13 cellular contexts compared by ENCODE assay signal in the genomic region with DNA sequence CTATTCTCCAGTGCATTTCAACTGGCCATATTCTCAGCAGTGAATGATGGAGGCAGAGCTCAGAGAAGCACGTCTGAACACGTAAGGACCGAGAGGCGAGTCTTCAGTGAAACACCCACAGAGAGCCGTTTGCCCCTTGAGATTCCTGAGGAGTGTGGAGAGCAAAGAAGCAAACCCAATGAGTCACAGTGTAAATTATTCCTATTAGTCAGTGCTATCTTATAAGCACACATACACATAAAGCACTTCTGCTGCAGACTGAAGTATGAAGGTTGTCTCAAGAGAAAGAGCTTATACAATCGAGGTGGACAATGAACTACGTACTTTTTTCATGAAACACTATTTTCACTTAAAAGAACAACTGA. TPM values are rescaled to one million over a fixed set of nuclear protein-coding genes. Genes with fewer than 3 reads are reported as not detected.
DNase-seq lines count a peak whose midpoint lies in the region; ATAC-seq and TF ChIP-seq lines count a peak whose summit lies in the region.
"Had no signal": no experiment of that assay in that cellular context is flagged by ENCODE, and none has a peak within 500 bp of the region (broad histone marks: within the 10 kb centered on the region; RNA-seq: fewer than 3 reads in every experiment).

No MANE protein-coding gene starts in this region.

- H3K36me3 Mint-ChIP-seq in activated T-cell treated with anti-CD3 and anti-CD28 coated beads, Interleukin-2, amount 50 U/mL, for 72 hours (ENCODE audit: insufficient read depth in 2 of 2), result no peaks in the 10 kb centered on the region
- H3K36me3 Mint-ChIP-seq: activated naive CD4-positive, alpha-beta T cell treated with anti-CD3 and anti-CD28 coated beads, Interleukin-2, amount 50 U/mL, for 24 hours; CD8-positive, alpha-beta T cell; mesothelial cell of epicardium had no signal

- in situ Hi-C loops in astrocyte of the spinal cord (cut with HindIII; ENCODE audit: low sequenced_read_pairs), result no loop called here

- no peak for ATAC-seq in GM19455 (IDR thresholded peaks at IDR 0.05; ENCODE audit: unreplicated experiment)
- no peak for ATAC-seq in HG02870 (IDR thresholded peaks at IDR 0.05; ENCODE audit: unreplicated experiment)
- ATAC-seq in activated T-cell treated with anti-CD3 and anti-CD28 coated beads, Interleukin-2, amount 50 U/mL, for 72 hours (replicated peaks in 1 of 2), result no peak
- ATAC-seq: CD8-positive, alpha-beta T cell had no signal

- peak; percentile 62 for DNase-seq in AG08395 (ENCODE audit: low spot score)
- DNase-seq in HK-2 (ENCODE audit: unreplicated experiment), result peak; percentile 41
- peak; percentile 80 for DNase-seq in astrocyte of the spinal cord (ENCODE audit: low read depth, low spot score)
- DNase-seq in kidney glomerular epithelial cell (lab: John Stamatoyannopoulos, UW), result peak; percentile 85
- no peak for DNase-seq in activated T-cell treated with anti-CD3 and anti-CD28 coated beads, Interleukin-2, amount 50 U/mL, for 72 hours
- DNase-seq in activated naive CD4-positive, alpha-beta T cell treated with Interleukin-2 at 50 U/mL for 16 hours, result no peak
- DNase-seq: CD8-positive, alpha-beta T cell; H7; NCI-H2029 had no signal

- H3K4me3 ChIP-seq in astrocyte of the spinal cord (ENCODE audit: low read depth, low read length), result no peak overlapping the region

- no peak overlapping the region for H3K4me3 Mint-ChIP-seq in activated T-cell treated with anti-CD3 and anti-CD28 coated beads, Interleukin-2, amount 50 U/mL, for 72 hours
- H3K4me3 Mint-ChIP-seq: activated naive CD4-positive, alpha-beta T cell treated with anti-CD3 and anti-CD28 coated beads, Interleukin-2, amount 50 U/mL, for 24 hours; CD8-positive, alpha-beta T cell; mesothelial cell of epicardium had no signal

- peaks cover 25% of the 10 kb centered on the region for H3K27me3 Mint-ChIP-seq in activated T-cell treated with anti-CD3 and anti-CD28 coated beads, Interleukin-2, amount 50 U/mL, for 72 hours (ENCODE audit: low read depth)

- H3K27ac Mint-ChIP-seq in activated T-cell treated with anti-CD3 and anti-CD28 coated beads, Interleukin-2, amount 50 U/mL, for 72 hours, result no peak overlapping the region
- H3K27ac Mint-ChIP-seq: activated naive CD4-positive, alpha-beta T cell treated with anti-CD3 and anti-CD28 coated beads, Interleukin-2, amount 50 U/mL, for 24 hours; CD8-positive, alpha-beta T cell; mesothelial cell of epicardium had no signal

- H3K9me3 Mint-ChIP-seq in activated T-cell treated with anti-CD3 and anti-CD28 coated beads, Interleukin-2, amount 50 U/mL, for 72 hours, result no peaks in the 10 kb centered on the region
- H3K9me3 Mint-ChIP-seq: activated naive CD4-positive, alpha-beta T cell treated with anti-CD3 and anti-CD28 coated beads, Interleukin-2, amount 50 U/mL, for 24 hours; CD8-positive, alpha-beta T cell; mesothelial cell of epicardium had no signal

- TF ChIP-seq CTCF in astrocyte of the spinal cord (IDR thresholded peaks at IDR 0.05; ENCODE audit: low read depth, low read length), result no peak

- H3K4me1 Mint-ChIP-seq in activated T-cell treated with anti-CD3 and anti-CD28 coated beads, Interleukin-2, amount 50 U/mL, for 72 hours (ENCODE audit: low read depth), result no peaks in the 10 kb centered on the region
- H3K4me1 Mint-ChIP-seq: activated naive CD4-positive, alpha-beta T cell treated with anti-CD3 and anti-CD28 coated beads, Interleukin-2, amount 50 U/mL, for 24 hours had no signal

RNA-seq across cellular contexts. Expression of gene GALNT18, which starts 37.4 kb away (rescaled TPM):
- total RNA-seq in activated T-cell treated with anti-CD3 and anti-CD28 coated beads, Interleukin-2, amount 50 U/mL, for 72 hours, result 1 to 10 TPM; 2.4 to 2.5 TPM
- total RNA-seq: CD8-positive, alpha-beta T cell had no signal

Comparison
In these comparisons a context has a peak if more than half of its experiments do, and no peak if none do; other contexts are left out.
1. DNase-seq: peak in AG08395 (single experiment), HK-2 (single experiment), astrocyte of the spinal cord (single experiment) and kidney glomerular epithelial cell (single experiment); none in activated T-cell treated with anti-CD3 and anti-CD28 coated beads, Interleukin-2, amount 50 U/mL, for 72 hours (0 of 2) and activated naive CD4-positive, alpha-beta T cell treated with Interleukin-2 at 50 U/mL for 16 hours (single experiment).